ENCODE assay signal across 8 cellular contexts in genomic region chr1:41416552-41417334, GRCh38. TPM values are rescaled to one million over a fixed set of nuclear protein-coding genes. Genes with fewer than 3 reads are reported as not detected.
A peak's percentile ranks its signal among the peaks of the same experiment; 100 is the strongest.
DNase-seq lines count a peak whose midpoint lies in the region; ATAC-seq and TF ChIP-seq lines count a peak whose summit lies in the region.

No MANE protein-coding gene starts in this region.

- no peak overlapping the region for H3K4me3 ChIP-seq in dorsolateral prefrontal cortex

- no peak overlapping the region for H3K27ac ChIP-seq in dorsolateral prefrontal cortex

- no peak for ATAC-seq in GM21381 (IDR thresholded peaks at IDR 0.05; ENCODE audit: unreplicated experiment)

- H3K27me3 ChIP-seq in dorsolateral prefrontal cortex = no peaks in the 10 kb centered on the region

- TF ChIP-seq CTCF in AG09319 (IDR thresholded peaks at IDR 0.05; ENCODE audit: low read depth, low read length) (peak; percentile 96), dorsolateral prefrontal cortex (IDR thresholded peaks at IDR 0.05 in 54 of 56, conservative IDR thresholded peaks at IDR 0.05 in 2 of 56; ENCODE audit: low read depth in 1 of 56, partially characterized antibody in 56 of 56) (peak; percentile 74 to 98 (median 94))

- peak; percentile 29 for DNase-seq in AG09319 (ENCODE audit: extremely low read depth, low read depth)
- peak; percentile 26 for DNase-seq in GOT3 (lab: John Stamatoyannopoulos, UW)
- DNase-seq in NCI-H446 treated with DMSO at 0.1 percent for 48 hours (lab: John Stamatoyannopoulos, UW) = peak; percentile 56
- DNase-seq in activated CD4-positive, alpha-beta T cell treated with anti-CD3 and anti-CD28 coated beads, Interleukin-2, amount 50 U/mL, for 1 hour = peak; percentile 59
- DNase-seq in dorsolateral prefrontal cortex = peak in 9 of 10 donors; percentile 49 to 78 (median 60)
- DNase-seq in medulla oblongata (ENCODE audit: extremely low spot score) = peak; percentile 73
- DNase-seq in stimulated activated CD8-positive, alpha-beta memory T cell treated with anti-CD3 and anti-CD28 coated beads, Interleukin-15, amount 100 ng/mL, for 24 hours (ENCODE audit: low read depth) = peak; percentile 30

- intact Hi-C loops in dorsolateral prefrontal cortex (cut with DNase I) = loop anchor here (1.0 to 5.0 kb wide), 7 partner anchors 54 to 148 kb away; partner anchors contain the start of gene FOXO6 (in 1 of the 2)

RNA-seq across cellular contexts. Expression of gene FOXO6, which starts 55.5 kb away (rescaled TPM):
- total RNA-seq in dorsolateral prefrontal cortex = 1 to 10 TPM; 1.7 to 8.3 (median 3.8) TPM
